8 cellular contexts compared by ENCODE assay signal in the genomic region with DNA sequence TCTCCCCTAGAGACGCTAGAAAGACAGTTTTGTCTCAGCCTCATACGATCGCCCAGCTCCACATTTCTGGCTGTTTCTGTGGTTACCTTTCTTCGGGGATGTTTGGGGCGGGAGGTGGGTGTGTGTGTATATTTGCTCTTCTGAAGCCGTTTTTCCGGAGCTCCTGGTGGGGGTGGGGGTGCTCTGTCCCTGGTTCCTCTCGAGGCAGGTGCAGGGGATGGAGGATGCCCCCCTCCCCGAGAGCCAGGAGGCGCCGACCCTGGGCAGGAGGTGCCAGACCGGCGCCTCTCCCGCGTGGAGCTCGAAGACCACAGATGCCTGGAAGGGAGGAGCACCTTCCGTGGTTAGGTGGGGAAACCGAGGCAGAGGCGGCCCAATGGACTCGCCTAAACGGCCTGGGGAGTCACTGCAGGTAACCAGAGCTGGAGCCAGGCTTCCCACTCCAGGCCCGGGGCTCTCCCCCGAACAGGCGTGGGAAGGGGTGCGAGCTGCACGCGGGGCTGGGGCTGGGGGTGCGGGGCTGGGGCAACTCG. TPM values are rescaled to one million over a fixed set of nuclear protein-coding genes. Genes with fewer than 3 reads are reported as not detected.
DNase-seq lines count a peak whose midpoint lies in the region; ATAC-seq and TF ChIP-seq lines count a peak whose summit lies in the region.

No MANE protein-coding gene starts in this region.

- no peak for TF ChIP-seq CTCF in WTC11 (IDR thresholded peaks at IDR 0.05)

- H3K27me3 Mint-ChIP-seq in WTC11 (ENCODE audit: low read depth), result peaks cover 46% of the 10 kb centered on the region
- H3K27me3 Mint-ChIP-seq in stimulated activated naive B cell treated with anti-CD40 and anti-IgM and Interleukin-4, amounts not matched to agents 10 μg/mL and 1 μg/mL and 100 μg/mL, for 72 hours, result no peaks in the 10 kb centered on the region

- H3K4me3 Mint-ChIP-seq in WTC11, result peak overlapping the region; percentile 48
- peak overlapping the region; percentile 62 to 89 for H3K4me3 Mint-ChIP-seq in stimulated activated naive B cell treated with anti-CD40 and anti-IgM and Interleukin-4, amounts not matched to agents 10 μg/mL and 1 μg/mL and 100 μg/mL, for 72 hours

- no peaks in the 10 kb centered on the region for H3K36me3 Mint-ChIP-seq in WTC11
- peaks cover 0 to 3% of the 10 kb centered on the region in 2 donors for H3K36me3 Mint-ChIP-seq in stimulated activated naive B cell treated with anti-CD40 and anti-IgM and Interleukin-4, amounts not matched to agents 10 μg/mL and 1 μg/mL and 100 μg/mL, for 72 hours

- H3K9ac ChIP-seq in iPS-18a (ENCODE audit: low read length), result peak overlapping the region; percentile 37

- H3K27ac ChIP-seq in iPS-18a (ENCODE audit: low read length), result no peak overlapping the region

- H3K9me3 Mint-ChIP-seq in WTC11, result peaks cover 5% of the 10 kb centered on the region
- peaks cover 0 to 2% of the 10 kb centered on the region in 2 donors for H3K9me3 Mint-ChIP-seq in stimulated activated naive B cell treated with anti-CD40 and anti-IgM and Interleukin-4, amounts not matched to agents 10 μg/mL and 1 μg/mL and 100 μg/mL, for 72 hours

- peak overlapping the region; percentile 33 for H3K4me3 ChIP-seq in iPS-18a (ENCODE audit: low read length)

- 0 out of 2 replicates have a peak overlapping the region, but pooled peaks have one; percentile 42 for H3K27ac Mint-ChIP-seq in WTC11
- peak overlapping the region; percentile 56 for H3K27ac Mint-ChIP-seq in stimulated activated naive B cell treated with anti-CD40 and anti-IgM and Interleukin-4, amounts not matched to agents 10 μg/mL and 1 μg/mL and 100 μg/mL, for 72 hours

- H3K4me1 ChIP-seq in iPS-18a (ENCODE audit: control insufficient read depth, low read depth, low read length), result peaks cover 11% of the 10 kb centered on the region

- ATAC-seq in WTC11 (no peak), GM21423 (IDR thresholded peaks at IDR 0.05; ENCODE audit: unreplicated experiment) (no peak), GM21737 (IDR thresholded peaks at IDR 0.05; ENCODE audit: unreplicated experiment) (no peak), GM19023 (IDR thresholded peaks at IDR 0.05; ENCODE audit: unreplicated experiment) (no peak)
- ATAC-seq in stimulated activated naive B cell treated with anti-CD40 and anti-IgM and Interleukin-4, amounts not matched to agents 10 μg/mL and 1 μg/mL and 100 μg/mL, for 72 hours (replicated peaks), result no peak

- POLR2A ChIA-PET in WTC11 (lab: Charles Lee), result interaction anchor here (0.8 kb wide), 1 partner anchor 17 kb away, joined by 3 read pairs; no protein-coding TSS in a partner anchor

- no peaks in the 10 kb centered on the region for H3K36me3 ChIP-seq in iPS-18a (ENCODE audit: control insufficient read depth, low read depth, low read length)

- peaks cover 30% of the 10 kb centered on the region for H3K4me1 Mint-ChIP-seq in WTC11
- peaks cover 45 to 77% of the 10 kb centered on the region in 2 donors for H3K4me1 Mint-ChIP-seq in stimulated activated naive B cell treated with anti-CD40 and anti-IgM and Interleukin-4, amounts not matched to agents 10 μg/mL and 1 μg/mL and 100 μg/mL, for 72 hours

- CTCF ChIA-PET in WTC11 (lab: Charles Lee), result interaction anchor here (0.6 to 6.7 kb wide), 26 partner anchors 9 to 1567 kb away, joined by 3 to 100 read pairs (median 4); no protein-coding TSS in a partner anchor

- peak; percentile 40 for DNase-seq in activated CD4-positive, alpha-beta T cell treated with anti-CD3 and anti-CD28 coated beads for 48 hours
- no peak for DNase-seq in activated CD4-positive, alpha-beta T cell treated with anti-CD3 and anti-CD28 coated beads for 1 hour
- no peak for DNase-seq in WTC11 (ENCODE audit: low spot score)
- no peak for DNase-seq in stimulated activated naive B cell treated with anti-CD40 and anti-IgM and Interleukin-4, amounts not matched to agents 10 μg/mL and 1 μg/mL and 100 μg/mL, for 72 hours

- H3K9me3 ChIP-seq in iPS-18a (ENCODE audit: control insufficient read depth, low read depth, low read length), result no peaks in the 10 kb centered on the region

- H3K27me3 ChIP-seq in iPS-18a (ENCODE audit: control insufficient read depth, insufficient read depth, low read length), result peaks cover 42% of the 10 kb centered on the region

TF ChIP-seq in WTC11, 78 proteins besides CTCF, POLR2A, EP300 and RAD21:
- TF ChIP-seq ZNF138 (CRISPR knock-in tag; conservative IDR thresholded peaks at IDR 0.05) (no peak), NFE2L1 (CRISPR knock-in tag; IDR thresholded peaks at IDR 0.05) (no peak), ZNF416 (CRISPR knock-in tag; IDR thresholded peaks at IDR 0.05) (no peak), GABPB1 (CRISPR knock-in tag; IDR thresholded peaks at IDR 0.05) (no peak), ZBTB21 (CRISPR knock-in tag; IDR thresholded peaks at IDR 0.05; ENCODE audit: borderline replicate concordance) (no peak), IRF2 (CRISPR knock-in tag; IDR thresholded peaks at IDR 0.05; ENCODE audit: borderline replicate concordance, low read depth) (no peak)
- TF ChIP-seq, protein P1, sequence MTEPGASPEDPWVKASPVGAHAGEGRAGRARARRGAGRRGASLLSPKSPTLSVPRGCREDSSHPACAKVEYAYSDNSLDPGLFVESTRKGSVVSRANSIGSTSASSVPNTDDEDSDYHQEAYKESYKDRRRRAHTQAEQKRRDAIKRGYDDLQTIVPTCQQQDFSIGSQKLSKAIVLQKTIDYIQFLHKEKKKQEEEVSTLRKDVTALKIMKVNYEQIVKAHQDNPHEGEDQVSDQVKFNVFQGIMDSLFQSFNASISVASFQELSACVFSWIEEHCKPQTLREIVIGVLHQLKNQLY (CRISPR knock-in tag; IDR thresholded peaks at IDR 0.05), result no peak
- TF ChIP-seq, protein P2, sequence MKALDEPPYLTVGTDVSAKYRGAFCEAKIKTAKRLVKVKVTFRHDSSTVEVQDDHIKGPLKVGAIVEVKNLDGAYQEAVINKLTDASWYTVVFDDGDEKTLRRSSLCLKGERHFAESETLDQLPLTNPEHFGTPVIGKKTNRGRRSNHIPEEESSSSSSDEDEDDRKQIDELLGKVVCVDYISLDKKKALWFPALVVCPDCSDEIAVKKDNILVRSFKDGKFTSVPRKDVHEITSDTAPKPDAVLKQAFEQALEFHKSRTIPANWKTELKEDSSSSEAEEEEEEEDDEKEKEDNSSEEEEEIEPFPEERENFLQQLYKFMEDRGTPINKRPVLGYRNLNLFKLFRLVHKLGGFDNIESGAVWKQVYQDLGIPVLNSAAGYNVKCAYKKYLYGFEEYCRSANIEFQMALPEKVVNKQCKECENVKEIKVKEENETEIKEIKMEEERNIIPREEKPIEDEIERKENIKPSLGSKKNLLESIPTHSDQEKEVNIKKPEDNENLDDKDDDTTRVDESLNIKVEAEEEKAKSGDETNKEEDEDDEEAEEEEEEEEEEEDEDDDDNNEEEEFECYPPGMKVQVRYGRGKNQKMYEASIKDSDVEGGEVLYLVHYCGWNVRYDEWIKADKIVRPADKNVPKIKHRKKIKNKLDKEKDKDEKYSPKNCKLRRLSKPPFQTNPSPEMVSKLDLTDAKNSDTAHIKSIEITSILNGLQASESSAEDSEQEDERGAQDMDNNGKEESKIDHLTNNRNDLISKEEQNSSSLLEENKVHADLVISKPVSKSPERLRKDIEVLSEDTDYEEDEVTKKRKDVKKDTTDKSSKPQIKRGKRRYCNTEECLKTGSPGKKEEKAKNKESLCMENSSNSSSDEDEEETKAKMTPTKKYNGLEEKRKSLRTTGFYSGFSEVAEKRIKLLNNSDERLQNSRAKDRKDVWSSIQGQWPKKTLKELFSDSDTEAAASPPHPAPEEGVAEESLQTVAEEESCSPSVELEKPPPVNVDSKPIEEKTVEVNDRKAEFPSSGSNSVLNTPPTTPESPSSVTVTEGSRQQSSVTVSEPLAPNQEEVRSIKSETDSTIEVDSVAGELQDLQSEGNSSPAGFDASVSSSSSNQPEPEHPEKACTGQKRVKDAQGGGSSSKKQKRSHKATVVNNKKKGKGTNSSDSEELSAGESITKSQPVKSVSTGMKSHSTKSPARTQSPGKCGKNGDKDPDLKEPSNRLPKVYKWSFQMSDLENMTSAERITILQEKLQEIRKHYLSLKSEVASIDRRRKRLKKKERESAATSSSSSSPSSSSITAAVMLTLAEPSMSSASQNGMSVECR (CRISPR knock-in tag; IDR thresholded peaks at IDR 0.05; ENCODE audit: borderline replicate concordance), result no peak
- TF ChIP-seq, protein P3, sequence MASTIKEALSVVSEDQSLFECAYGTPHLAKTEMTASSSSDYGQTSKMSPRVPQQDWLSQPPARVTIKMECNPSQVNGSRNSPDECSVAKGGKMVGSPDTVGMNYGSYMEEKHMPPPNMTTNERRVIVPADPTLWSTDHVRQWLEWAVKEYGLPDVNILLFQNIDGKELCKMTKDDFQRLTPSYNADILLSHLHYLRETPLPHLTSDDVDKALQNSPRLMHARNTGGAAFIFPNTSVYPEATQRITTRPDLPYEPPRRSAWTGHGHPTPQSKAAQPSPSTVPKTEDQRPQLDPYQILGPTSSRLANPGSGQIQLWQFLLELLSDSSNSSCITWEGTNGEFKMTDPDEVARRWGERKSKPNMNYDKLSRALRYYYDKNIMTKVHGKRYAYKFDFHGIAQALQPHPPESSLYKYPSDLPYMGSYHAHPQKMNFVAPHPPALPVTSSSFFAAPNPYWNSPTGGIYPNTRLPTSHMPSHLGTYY (CRISPR knock-in tag; IDR thresholded peaks at IDR 0.05), result no peak
- TF ChIP-seq, protein P4, sequence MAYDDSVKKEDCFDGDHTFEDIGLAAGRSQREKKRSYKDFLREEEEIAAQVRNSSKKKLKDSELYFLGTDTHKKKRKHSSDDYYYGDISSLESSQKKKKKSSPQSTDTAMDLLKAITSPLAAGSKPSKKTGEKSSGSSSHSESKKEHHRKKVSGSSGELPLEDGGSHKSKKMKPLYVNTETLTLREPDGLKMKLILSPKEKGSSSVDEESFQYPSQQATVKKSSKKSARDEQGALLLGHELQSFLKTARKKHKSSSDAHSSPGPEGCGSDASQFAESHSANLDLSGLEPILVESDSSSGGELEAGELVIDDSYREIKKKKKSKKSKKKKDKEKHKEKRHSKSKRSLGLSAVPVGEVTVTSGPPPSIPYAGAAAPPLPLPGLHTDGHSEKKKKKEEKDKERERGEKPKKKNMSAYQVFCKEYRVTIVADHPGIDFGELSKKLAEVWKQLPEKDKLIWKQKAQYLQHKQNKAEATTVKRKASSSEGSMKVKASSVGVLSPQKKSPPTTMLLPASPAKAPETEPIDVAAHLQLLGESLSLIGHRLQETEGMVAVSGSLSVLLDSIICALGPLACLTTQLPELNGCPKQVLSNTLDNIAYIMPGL (CRISPR knock-in tag; IDR thresholded peaks at IDR 0.05), result no peak

RNA-seq across cellular contexts. Expression of a gene that starts 0.7 kb away (rescaled TPM):
- total RNA-seq in WTC11 (2021), result 10.5 to 12.4 TPM (median 11.8 TPM) in 3 replicates
